ENCODE assay signal across 1 cellular context in the genomic region with DNA sequence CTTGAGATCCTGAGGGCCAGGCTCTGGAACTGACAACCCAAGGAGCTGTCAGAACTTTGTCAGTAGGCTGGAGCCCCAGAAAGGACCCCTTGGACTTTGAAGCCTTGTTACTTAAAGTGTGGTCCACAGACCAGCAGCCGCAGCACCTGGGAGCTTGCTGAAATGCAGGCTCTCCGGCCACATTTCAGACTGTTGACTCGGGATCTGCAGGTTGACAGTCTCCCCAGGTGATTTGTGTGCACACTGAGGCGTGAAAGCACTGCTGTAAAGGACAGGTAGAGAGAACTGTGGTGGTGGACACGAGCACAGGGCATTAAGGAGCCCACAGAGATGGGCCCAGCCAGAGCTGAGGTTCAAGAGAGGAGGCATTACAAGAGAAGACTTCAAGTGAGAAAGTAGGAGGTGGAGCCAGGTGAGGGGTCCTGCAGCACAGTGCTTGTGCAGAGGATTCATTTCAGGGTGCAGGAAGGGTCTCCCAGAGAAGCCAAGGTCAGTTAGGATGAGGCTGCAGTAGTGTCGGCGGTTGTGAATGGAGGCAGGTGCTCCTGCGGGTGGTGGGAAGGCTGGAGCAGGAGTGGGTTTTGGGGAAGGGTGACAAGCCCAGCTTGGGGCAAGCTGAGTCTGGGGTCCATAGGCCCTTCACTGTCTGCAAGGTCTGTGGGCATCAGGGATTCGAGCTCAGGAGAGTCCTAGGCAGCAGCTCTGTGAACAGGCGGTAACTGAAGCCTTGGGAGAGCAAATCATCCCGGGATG.
TF ChIP-seq lines count a peak whose summit lies in the region.

No MANE protein-coding gene starts in this region.

TF ChIP-seq in endothelial cell of umbilical vein, 7 proteins besides CTCF, POLR2A, EP300 and RAD21:
- no peak for TF ChIP-seq JUN (IDR thresholded peaks at IDR 0.05; ENCODE audit: borderline replicate concordance, insufficient read depth, insufficient read length, low read depth)
- TF ChIP-seq MAX (IDR thresholded peaks at IDR 0.05; ENCODE audit: insufficient read depth, insufficient read length), result no peak
- TF ChIP-seq EZH2 (IDR thresholded peaks at IDR 0.05; ENCODE audit: borderline replicate concordance, low read depth, low read length, severe bottlenecking), result no peak
- no peak for TF ChIP-seq FOS (IDR thresholded peaks at IDR 0.05; ENCODE audit: borderline replicate concordance, insufficient read depth, low read length)
- no peak for TF ChIP-seq POLR2AphosphoS5 (IDR thresholded peaks at IDR 0.05; ENCODE audit: insufficient read depth, low read depth, low read length)
- TF ChIP-seq GATA2 (IDR thresholded peaks at IDR 0.05; ENCODE audit: insufficient read depth, insufficient read length, low read depth, low read length), result no peak
- TF ChIP-seq MYC (IDR thresholded peaks at IDR 0.05; ENCODE audit: low read depth, low read length), result no peak
